16 cellular contexts compared by ENCODE assay signal in the genomic region with DNA sequence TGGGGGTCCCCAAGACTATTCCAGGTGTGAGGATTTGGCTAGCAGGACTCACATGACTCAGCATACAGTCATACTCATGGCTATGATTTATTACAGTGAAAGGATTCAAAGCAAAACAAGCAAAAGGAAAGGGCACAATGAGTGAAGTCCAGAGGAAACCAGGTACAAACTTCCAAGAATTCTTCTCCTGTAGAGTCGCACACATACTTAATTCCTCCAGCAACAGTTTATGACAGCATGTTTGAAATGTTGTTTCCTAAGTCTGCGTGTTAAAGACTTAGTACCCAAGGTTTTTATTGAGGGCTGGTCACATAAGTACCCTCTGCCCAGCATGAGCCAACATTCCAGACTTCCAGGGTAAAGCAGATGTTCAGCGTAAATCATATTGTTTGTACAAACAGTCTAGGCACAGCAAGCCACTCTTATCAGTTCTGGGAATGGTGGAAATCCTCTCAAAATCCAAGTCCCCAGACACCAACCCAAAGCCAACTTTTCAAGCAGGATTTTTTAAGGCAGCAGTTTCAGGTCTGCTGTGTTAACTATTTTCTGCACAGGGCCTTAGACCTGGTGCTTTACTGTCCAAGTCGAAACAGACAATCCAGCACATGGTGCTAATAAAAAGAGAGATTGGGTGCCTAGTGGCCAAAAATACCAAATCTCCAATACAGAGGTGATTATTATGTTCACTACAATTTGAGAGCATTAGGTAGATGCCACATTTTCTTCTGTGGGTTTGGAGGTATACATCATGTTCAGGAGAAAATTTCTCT. TPM values are rescaled to one million over a fixed set of nuclear protein-coding genes. Genes with fewer than 3 reads are reported as not detected.
DNase-seq lines count a peak whose midpoint lies in the region; ATAC-seq and TF ChIP-seq lines count a peak whose summit lies in the region.
"Had no signal": no experiment of that assay in that cellular context is flagged by ENCODE, and none has a peak within 500 bp of the region (broad histone marks: within the 10 kb centered on the region; RNA-seq: fewer than 3 reads in every experiment).

No MANE protein-coding gene starts in this region.

- ATAC-seq in heart right ventricle: no peak
- ATAC-seq: activated CD8-positive, alpha-beta memory T cell treated with anti-CD3 and anti-CD28 coated beads, Interleukin-2, amount 10 ng/mL, durations not matched to agents 7 days and 5 days; WTC11 had no signal

- H3K27ac ChIP-seq in fibroblast of lung (ENCODE audit: insufficient read depth, low read length): no peak overlapping the region
- no peak overlapping the region for H3K27ac ChIP-seq in heart right ventricle
- H3K27ac ChIP-seq: 22Rv1 had no signal

- no peak overlapping the region for H3K4me3 ChIP-seq in fibroblast of lung (replicated peaks in 1 of 4; ENCODE audit: control extremely low read depth in 1 of 4, insufficient read depth in 1 of 4, low read depth in 3 of 4, low read length in 4 of 4)
- no peak overlapping the region for H3K4me3 ChIP-seq in skeletal muscle satellite cell (ENCODE audit: low read length)
- no peak overlapping the region for H3K4me3 ChIP-seq in heart right ventricle

- TF ChIP-seq CTCF in fibroblast of lung (conservative IDR thresholded peaks at IDR 0.05 in 1 of 2, IDR thresholded peaks at IDR 0.05 in 1 of 2; ENCODE audit: low read depth in 1 of 2, low read length in 2 of 2): no peak
- no peak for TF ChIP-seq CTCF in heart right ventricle (IDR thresholded peaks at IDR 0.05)

- DNase-seq in DMS53 (lab: John Stamatoyannopoulos, UW) (peak; percentile 42), DMS53 treated with DMSO at 0.1 percent for 48 hours (lab: John Stamatoyannopoulos, UW; ENCODE audit: unreplicated experiment) (no peak), RPMI7951 (ENCODE audit: low read depth) (peak; percentile 34), fibroblast of lung (ENCODE audit: low read depth in 2 of 2) (peak; percentile 44 to 59), ureter (ENCODE audit: low spot score) (no peak), heart right ventricle (no peak), NCI-H1436 treated with DMSO at 0.1 percent for 48 hours (lab: John Stamatoyannopoulos, UW) (no peak)
- DNase-seq: activated CD8-positive, alpha-beta memory T cell treated with anti-CD3 and anti-CD28 coated beads, Interleukin-2, amount 10 ng/mL, durations not matched to agents 7 days and 5 days; activated naive CD4-positive, alpha-beta T cell; CD8-positive, alpha-beta memory T cell; NCI-H146; NCI-H774; substantia nigra had no signal

- no peak overlapping the region for H2AFZ ChIP-seq in fibroblast of lung (ENCODE audit: low read length)

- H3K27me3 ChIP-seq in fibroblast of lung (ENCODE audit: control insufficient read depth, insufficient read depth, low read length) (no peaks in the 10 kb centered on the region), skeletal muscle satellite cell (ENCODE audit: control insufficient read depth, insufficient read depth, low read length) (no peaks in the 10 kb centered on the region), heart right ventricle (no peaks in the 10 kb centered on the region)

- no peaks in the 10 kb centered on the region for H3K36me3 ChIP-seq in fibroblast of lung (ENCODE audit: control insufficient read depth, insufficient read depth, low read length)
- no peaks in the 10 kb centered on the region for H3K36me3 ChIP-seq in skeletal muscle satellite cell (ENCODE audit: insufficient read depth, low read length)
- H3K36me3 ChIP-seq in heart right ventricle: no peaks in the 10 kb centered on the region

- H3K9ac ChIP-seq in fibroblast of lung (ENCODE audit: insufficient read depth, low read length) (no peak overlapping the region), skeletal muscle satellite cell (ENCODE audit: low read depth, low read length) (peak overlapping the region; percentile 21)

- H3K4me2 ChIP-seq in fibroblast of lung (ENCODE audit: extremely low read depth, insufficient read depth, low read length) (no peak overlapping the region), skeletal muscle satellite cell (ENCODE audit: low read length) (peak overlapping the region; percentile 27)

- H4K20me1 ChIP-seq in fibroblast of lung (ENCODE audit: control insufficient read depth, extremely low read depth, insufficient read depth, low read length): no peaks in the 10 kb centered on the region

- no peaks in the 10 kb centered on the region for H3K79me2 ChIP-seq in fibroblast of lung (ENCODE audit: control insufficient read depth, insufficient read depth, low read length)

- H3K9me3 ChIP-seq in fibroblast of lung (ENCODE audit: control insufficient read depth, insufficient read depth, low read depth, low read length): no peaks in the 10 kb centered on the region
- H3K9me3 ChIP-seq in skeletal muscle satellite cell (replicated peaks; ENCODE audit: low read length): no peaks in the 10 kb centered on the region
- peaks cover 0 to 17% (median 2%) of the 10 kb centered on the region in 11 donors for H3K9me3 ChIP-seq in heart right ventricle

- H3K4me1 ChIP-seq in fibroblast of lung (ENCODE audit: control insufficient read depth, extremely low read depth, insufficient read depth, low read length) (peaks cover 10% of the 10 kb centered on the region), skeletal muscle satellite cell (ENCODE audit: control insufficient read depth, insufficient read depth, low read length) (peaks cover 17% of the 10 kb centered on the region), heart right ventricle (no peaks in the 10 kb centered on the region)

- WGBS in heart right ventricle, 2 donors: 68 to 78% methylated on average over 4 of the region's 4 CpGs

- intact Hi-C loops in heart right ventricle (cut with DNase I): loop anchor here in 1 of 10 donors (2.0 kb wide), 1 partner anchor 26 kb away; no protein-coding TSS in a partner anchor

RNA-seq across cellular contexts. Expression of gene RICTOR, which starts 18.6 kb away (rescaled TPM):
- 19.6 and 21.0 TPM in 2 replicates for total RNA-seq in RPMI7951 (2014; rRNA removed; shearing (Covaris generic))
- total RNA-seq in fibroblast of lung (25.2 and 26.3 TPM in 2 replicates), ureter (54.0 TPM), heart right ventricle (10 to 100 TPM; 23.2 to 88.3 (median 51.7) TPM)
- polyA plus RNA-seq in fibroblast of lung (9.1 and 17.1 TPM in 2 replicates), heart right ventricle (10 to 100 TPM in 1 of 2 donors, 1 to 10 TPM in 1; 3.1 to 17.6 TPM)
- 3.9 and 7.6 TPM in 2 replicates for polyA plus RNA-seq in fibroblast of lung (2012)
- 12.3 and 22.2 TPM in 2 replicates for polyA minus RNA-seq in fibroblast of lung (ENCODE audit: low replicate concordance)
- 26.1 and 26.9 TPM in 2 replicates for total RNA-seq in skeletal muscle satellite cell (2012; rRNA removed)

Comparison
In these comparisons a context has a peak if more than half of its experiments do, and no peak if none do; other contexts are left out.
1. DNase-seq: peak in DMS53 (single experiment), RPMI7951 (single experiment) and fibroblast of lung (2 of 2); none in DMS53 treated with DMSO at 0.1 percent for 48 hours (single experiment), ureter (single experiment), heart right ventricle (0 of 2) and NCI-H1436 treated with DMSO at 0.1 percent for 48 hours (single experiment).